Comparison of ENCODE assay signal across 8 cellular contexts in genomic region chr2:169363570-169364150, GRCh38. TPM values are rescaled to one million over a fixed set of nuclear protein-coding genes. Genes with fewer than 3 reads are reported as not detected.
DNase-seq lines count a peak whose midpoint lies in the region; ATAC-seq, FAIRE-seq and TF ChIP-seq lines count a peak whose summit lies in the region.

No MANE protein-coding gene starts in this region.

- peaks cover 3% of the 10 kb centered on the region for H3K4me1 ChIP-seq in cardiac muscle cell (ENCODE audit: low read depth)

- peak overlapping the region; percentile 75 for H3K27ac Mint-ChIP-seq in activated T-helper 1 cell treated with anti-CD3 and anti-CD28 coated beads, Interleukin-12 subunit alpha, Interleukin-12 subunit beta, Interleukin-2, Interleukin-4 antibody, amounts not matched to agents 30 ng/mL and 10 ng/mL and 1 ng/mL, durations not matched to agents 14 hours and 24 hours and 36 hours

- peak overlapping the region; percentile 51 for H3K4me3 ChIP-seq in cardiac muscle cell

- peak overlapping the region; percentile 88 for H3K4me3 Mint-ChIP-seq in activated T-helper 1 cell treated with anti-CD3 and anti-CD28 coated beads, Interleukin-12 subunit alpha, Interleukin-12 subunit beta, Interleukin-2, Interleukin-4 antibody, amounts not matched to agents 30 ng/mL and 10 ng/mL and 1 ng/mL, durations not matched to agents 14 hours and 24 hours and 36 hours

- intact Hi-C loops in activated T-helper 1 cell treated with anti-CD3 and anti-CD28 coated beads, Interleukin-12 subunit alpha, Interleukin-12 subunit beta, Interleukin-2, Interleukin-4 antibody, amounts not matched to agents 30 ng/mL and 10 ng/mL and 1 ng/mL, durations not matched to agents 14 hours and 24 hours and 36 hours (cut with micrococcal nuclease) = loop anchor here (2.0 to 10.0 kb wide), 5 partner anchors 99 to 1117 kb away; partner anchors contain the start of genes CFAP210, PHOSPHO2, SSB and STK39

- peak; percentile 45 for DNase-seq in Ammon's horn (ENCODE audit: low spot score)
- peak; percentile 16 for DNase-seq in NCI-H1694 (lab: John Stamatoyannopoulos, UW)
- DNase-seq in activated T-helper 1 cell treated with anti-CD3 and anti-CD28 coated beads, Interleukin-12 subunit alpha, Interleukin-12 subunit beta, Interleukin-2, Interleukin-4 antibody, amounts not matched to agents 30 ng/mL and 10 ng/mL and 1 ng/mL, durations not matched to agents 14 hours and 24 hours and 36 hours (ENCODE audit: low spot score) = peak; percentile 41
- peak; percentile 21 to 36 for DNase-seq in cardiac muscle cell (ENCODE audit: low read depth in 1 of 2, low spot score in 1 of 2)
- peak; percentile 44 for DNase-seq in pons (ENCODE audit: low spot score)
- no peak for DNase-seq in GM19239 (ENCODE audit: insufficient read length, low spot score)
- DNase-seq in NCI-H2029 (lab: John Stamatoyannopoulos, UW) = no peak

- peak; percentile 55 for ATAC-seq in GM19023 (IDR thresholded peaks at IDR 0.05; ENCODE audit: unreplicated experiment)

- FAIRE-seq in GM19239 (lab: Jason Lieb, UNC) = no peak

- no peak overlapping the region for H3K27ac ChIP-seq in cardiac muscle cell

- H3K27me3 Mint-ChIP-seq in activated T-helper 1 cell treated with anti-CD3 and anti-CD28 coated beads, Interleukin-12 subunit alpha, Interleukin-12 subunit beta, Interleukin-2, Interleukin-4 antibody, amounts not matched to agents 30 ng/mL and 10 ng/mL and 1 ng/mL, durations not matched to agents 14 hours and 24 hours and 36 hours (ENCODE audit: insufficient read depth) = peaks cover 46% of the 10 kb centered on the region

- peaks cover 31% of the 10 kb centered on the region for H3K4me1 Mint-ChIP-seq in activated T-helper 1 cell treated with anti-CD3 and anti-CD28 coated beads, Interleukin-12 subunit alpha, Interleukin-12 subunit beta, Interleukin-2, Interleukin-4 antibody, amounts not matched to agents 30 ng/mL and 10 ng/mL and 1 ng/mL, durations not matched to agents 14 hours and 24 hours and 36 hours (ENCODE audit: low read depth)

- H3K36me3 Mint-ChIP-seq in activated T-helper 1 cell treated with anti-CD3 and anti-CD28 coated beads, Interleukin-12 subunit alpha, Interleukin-12 subunit beta, Interleukin-2, Interleukin-4 antibody, amounts not matched to agents 30 ng/mL and 10 ng/mL and 1 ng/mL, durations not matched to agents 14 hours and 24 hours and 36 hours (ENCODE audit: low read depth) = peaks cover 4% of the 10 kb centered on the region

- no peaks in the 10 kb centered on the region for H3K9me3 ChIP-seq in cardiac muscle cell (ENCODE audit: low read depth)

- no peaks in the 10 kb centered on the region for H3K9me3 Mint-ChIP-seq in activated T-helper 1 cell treated with anti-CD3 and anti-CD28 coated beads, Interleukin-12 subunit alpha, Interleukin-12 subunit beta, Interleukin-2, Interleukin-4 antibody, amounts not matched to agents 30 ng/mL and 10 ng/mL and 1 ng/mL, durations not matched to agents 14 hours and 24 hours and 36 hours

- TF ChIP-seq CTCF in cardiac muscle cell (IDR thresholded peaks at IDR 0.05; ENCODE audit: low read depth, low read length) = no peak

- H3K27me3 ChIP-seq in cardiac muscle cell = peaks cover 39% of the 10 kb centered on the region

- H3K36me3 ChIP-seq in cardiac muscle cell = no peaks in the 10 kb centered on the region

RNA-seq across cellular contexts. Expression of gene LRP2, which starts 1.3 kb away (rescaled TPM):
- total RNA-seq in activated T-helper 1 cell treated with anti-CD3 and anti-CD28 coated beads, Interleukin-12 subunit alpha, Interleukin-12 subunit beta, Interleukin-2, Interleukin-4 antibody, amounts not matched to agents 30 ng/mL and 10 ng/mL and 1 ng/mL, durations not matched to agents 14 hours and 24 hours and 36 hours = 0.05 and 0.17 TPM in 2 replicates
- total RNA-seq in cardiac muscle cell = 1.3 and 1.5 TPM in 2 replicates
- 1.2 and 1.7 TPM in 2 replicates for polyA plus RNA-seq in cardiac muscle cell

Comparison
In these comparisons a context has a peak if more than half of its experiments do, and no peak if none do; other contexts are left out.
1. DNase-seq: peak in Ammon's horn (single experiment), NCI-H1694 (single experiment), activated T-helper 1 cell treated with anti-CD3 and anti-CD28 coated beads, Interleukin-12 subunit alpha, Interleukin-12 subunit beta, Interleukin-2, Interleukin-4 antibody, amounts not matched to agents 30 ng/mL and 10 ng/mL and 1 ng/mL, durations not matched to agents 14 hours and 24 hours and 36 hours (single experiment), cardiac muscle cell (2 of 2) and pons (single experiment); none in GM19239 (single experiment) and NCI-H2029 (single experiment).